Comparison of ENCODE assay signal across 23 cellular contexts in the genomic region with DNA sequence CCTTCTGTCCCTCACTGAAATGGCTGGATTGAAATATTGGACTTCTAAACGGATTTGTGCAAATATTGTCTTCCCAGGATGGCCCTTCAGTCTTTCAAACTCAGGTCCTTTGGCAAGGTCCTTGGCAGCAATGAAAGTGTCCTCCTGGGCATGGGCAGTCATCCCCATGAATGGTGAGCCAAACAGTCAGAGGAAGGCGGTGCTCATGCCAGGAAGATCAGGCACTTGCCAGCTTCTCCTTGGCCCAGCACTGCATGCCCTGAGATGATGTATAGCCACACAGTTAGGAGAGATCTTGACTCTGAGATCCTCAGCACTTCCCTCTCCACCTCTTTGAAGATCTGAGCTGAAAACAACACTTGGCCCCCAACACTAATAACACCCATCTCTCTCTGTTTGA.
DNase-seq lines count a peak whose midpoint lies in the region; ATAC-seq and TF ChIP-seq lines count a peak whose summit lies in the region.
"Had no signal": no experiment of that assay in that cellular context is flagged by ENCODE, and none has a peak within 500 bp of the region (broad histone marks: within the 10 kb centered on the region; RNA-seq: fewer than 3 reads in every experiment).

No MANE protein-coding gene starts in this region.

- in situ Hi-C loops in mammary epithelial cell (cut with MboI; ENCODE audit: low sequenced_read_pairs in 2 of 2): no loop called here

- H2AFZ ChIP-seq in mammary epithelial cell (ENCODE audit: low read depth, low read length): peak overlapping the region; percentile 12

- no peak overlapping the region for H3K4me3 ChIP-seq in mammary epithelial cell (replicated peaks in 1 of 3; ENCODE audit: insufficient read depth in 1 of 3, low read depth in 2 of 3, low read length in 3 of 3)
- H3K4me3 ChIP-seq: BLaER1 treated with 17β-estradiol and CSF1 and Interleukin-3, amounts not matched to agents 10 nM and 100 nM; gastrocnemius medialis; pancreas; spleen had no signal

- WGBS in mammary epithelial cell (ENCODE audit: low coverage, missing lambda C conversion rate): 48% methylated on average over 2 of the region's 2 CpGs

- TF ChIP-seq CTCF in mammary epithelial cell (conservative IDR thresholded peaks at IDR 0.05 in 1 of 2, IDR thresholded peaks at IDR 0.05 in 1 of 2; ENCODE audit: extremely low read depth in 1 of 2, insufficient read depth in 1 of 2, low read depth in 1 of 2, low read length in 2 of 2) (no peak), foreskin keratinocyte (conservative IDR thresholded peaks at IDR 0.05) (no peak)

- no peak overlapping the region for H3K27ac Mint-ChIP-seq in natural killer cell treated with Interleukin-12 subunit alpha and Interleukin-12 subunit beta and Interleukin-15 and Interleukin-18, amount 100 ng/mL, for 72 hours
- H3K27ac Mint-ChIP-seq: activated CD4-positive, alpha-beta T cell treated with anti-CD3 and anti-CD28 coated beads, Interleukin-2, amount 10 ng/mL, durations not matched to agents 7 days and 5 days; activated naive CD8-positive, alpha-beta T cell treated with anti-CD3 and anti-CD28 coated beads, Interleukin-2, amount 10 ng/mL, durations not matched to agents 7 days and 5 days; activated T-helper 2 cell treated with anti-CD3 and anti-CD28 coated beads, Interferon-gamma antibody, Interleukin-2, Interleukin-4, amounts not matched to agents 10 μg/mL and 5 μg/mL and 100 μg/mL, durations not matched to agents 14 hours and 24 hours and 36 hours; nephron progenitor cell; stimulated activated effector memory CD8-positive, alpha-beta T cell treated with anti-CD3 and anti-CD28 coated beads, Interleukin-12 subunit alpha, Interleukin-12 subunit beta, amount 100 ng/mL, for 72 hours had no signal

- H3K4me1 ChIP-seq in mammary epithelial cell (ENCODE audit: insufficient read depth, low read length) (peaks cover 58% of the 10 kb centered on the region), foreskin keratinocyte (peaks cover 39% of the 10 kb centered on the region)
- H3K4me1 ChIP-seq: pancreas had no signal

- TSS peak; percentile 94 for BruUV-seq in mammary epithelial cell (replicated peaks; lab: Mats Ljungman, UMichigan)

- no peak for ATAC-seq in foreskin keratinocyte
- ATAC-seq in GM18505 (IDR thresholded peaks at IDR 0.05; ENCODE audit: unreplicated experiment): no peak
- ATAC-seq in HG03025 (IDR thresholded peaks at IDR 0.05; ENCODE audit: low FRiP score, unreplicated experiment): no peak
- ATAC-seq in natural killer cell treated with Interleukin-12 subunit alpha and Interleukin-12 subunit beta and Interleukin-15 and Interleukin-18, amount 100 ng/mL, for 72 hours: no peak
- ATAC-seq: stimulated activated effector memory CD8-positive, alpha-beta T cell treated with anti-CD3 and anti-CD28 coated beads, Interleukin-12 subunit alpha, Interleukin-12 subunit beta, amount 100 ng/mL, for 72 hours had no signal

- no peak overlapping the region for H3K9ac ChIP-seq in mammary epithelial cell (ENCODE audit: insufficient read depth, low read length)
- H3K9ac ChIP-seq: BLaER1 treated with 17β-estradiol and CSF1 and Interleukin-3, amounts not matched to agents 10 nM and 100 nM had no signal

- H3K27me3 Mint-ChIP-seq in natural killer cell treated with Interleukin-12 subunit alpha and Interleukin-12 subunit beta and Interleukin-15 and Interleukin-18, amount 100 ng/mL, for 72 hours: peaks cover 3 to 8% of the 10 kb centered on the region in 2 donors
- H3K27me3 Mint-ChIP-seq: activated CD4-positive, alpha-beta T cell treated with anti-CD3 and anti-CD28 coated beads, Interleukin-2, amount 10 ng/mL, durations not matched to agents 7 days and 5 days; activated naive CD8-positive, alpha-beta T cell treated with anti-CD3 and anti-CD28 coated beads, Interleukin-2, amount 10 ng/mL, durations not matched to agents 7 days and 5 days had no signal

- H3K36me3 Mint-ChIP-seq in natural killer cell treated with Interleukin-12 subunit alpha and Interleukin-12 subunit beta and Interleukin-15 and Interleukin-18, amount 100 ng/mL, for 72 hours: no peaks in the 10 kb centered on the region
- H3K36me3 Mint-ChIP-seq: activated naive CD8-positive, alpha-beta T cell treated with anti-CD3 and anti-CD28 coated beads, Interleukin-2, amount 10 ng/mL, durations not matched to agents 7 days and 5 days; stimulated activated effector memory CD8-positive, alpha-beta T cell treated with anti-CD3 and anti-CD28 coated beads, Interleukin-12 subunit alpha, Interleukin-12 subunit beta, amount 100 ng/mL, for 72 hours had no signal

- no peaks in the 10 kb centered on the region for H3K36me3 ChIP-seq in mammary epithelial cell (ENCODE audit: insufficient read depth, low read length)
- H3K36me3 ChIP-seq: BLaER1 treated with 17β-estradiol and CSF1 and Interleukin-3, amounts not matched to agents 10 nM and 100 nM; gastrocnemius medialis; pancreas; spleen had no signal

- no peaks in the 10 kb centered on the region for H3K4me1 Mint-ChIP-seq in natural killer cell treated with Interleukin-12 subunit alpha and Interleukin-12 subunit beta and Interleukin-15 and Interleukin-18, amount 100 ng/mL, for 72 hours (ENCODE audit: low read depth in 2 of 2)
- H3K4me1 Mint-ChIP-seq: activated CD4-positive, alpha-beta T cell treated with anti-CD3 and anti-CD28 coated beads, Interleukin-2, amount 10 ng/mL, durations not matched to agents 7 days and 5 days; activated naive CD8-positive, alpha-beta T cell treated with anti-CD3 and anti-CD28 coated beads, Interleukin-2, amount 10 ng/mL, durations not matched to agents 7 days and 5 days; stimulated activated effector memory CD8-positive, alpha-beta T cell treated with anti-CD3 and anti-CD28 coated beads, Interleukin-12 subunit alpha, Interleukin-12 subunit beta, amount 100 ng/mL, for 72 hours had no signal

- H4K20me1 ChIP-seq in mammary epithelial cell (ENCODE audit: insufficient read depth, low read length): no peaks in the 10 kb centered on the region
- H4K20me1 ChIP-seq: BLaER1 treated with 17β-estradiol and CSF1 and Interleukin-3, amounts not matched to agents 10 nM and 100 nM had no signal

- no peaks in the 10 kb centered on the region for H3K9me3 ChIP-seq in mammary epithelial cell (replicated peaks; ENCODE audit: insufficient read depth, low read length)
- H3K9me3 ChIP-seq: BLaER1 treated with 17β-estradiol and CSF1 and Interleukin-3, amounts not matched to agents 10 nM and 100 nM; gastrocnemius medialis; pancreas; spleen had no signal

- dilution Hi-C loops in mammary epithelial cell (cut with HindIII; ENCODE audit: low sequenced_read_pairs): no loop called here

- no peaks in the 10 kb centered on the region for H3K27me3 ChIP-seq in mammary epithelial cell (ENCODE audit: insufficient read depth, low read length)
- no peaks in the 10 kb centered on the region for H3K27me3 ChIP-seq in foreskin keratinocyte
- H3K27me3 ChIP-seq: BLaER1 treated with 17β-estradiol and CSF1 and Interleukin-3, amounts not matched to agents 10 nM and 100 nM; gastrocnemius medialis; pancreas; spleen had no signal

- H3K4me2 ChIP-seq in mammary epithelial cell (ENCODE audit: insufficient read depth, low read depth, low read length): no peak overlapping the region

- H3K9me3 Mint-ChIP-seq in natural killer cell treated with Interleukin-12 subunit alpha and Interleukin-12 subunit beta and Interleukin-15 and Interleukin-18, amount 100 ng/mL, for 72 hours: peaks cover 3% of the 10 kb centered on the region
- H3K9me3 Mint-ChIP-seq: nephron progenitor cell had no signal

- H3K27ac ChIP-seq in mammary epithelial cell (ENCODE audit: insufficient read depth, low read depth, low read length) (peak overlapping the region; percentile 21), foreskin keratinocyte (peak overlapping the region; percentile 61)
- H3K27ac ChIP-seq: gastrocnemius medialis, pancreas, VCaP had no signal

- DNase-seq in ELR (ENCODE audit: low read depth) (peak; percentile 13), NCI-H2196 treated with DMSO at 0.1 percent for 48 hours (lab: John Stamatoyannopoulos, UW; ENCODE audit: unreplicated experiment) (peak; percentile 48), mammary epithelial cell (no peak), foreskin keratinocyte (no peak), NCI-H82 treated with DMSO at 0.1 percent for 48 hours (lab: John Stamatoyannopoulos, UW; ENCODE audit: unreplicated experiment) (no peak)
- DNase-seq in natural killer cell treated with Interleukin-12 subunit alpha and Interleukin-12 subunit beta and Interleukin-15 and Interleukin-18, amount 100 ng/mL, for 72 hours (ENCODE audit: low spot score): no peak
- DNase-seq: activated CD4-positive, alpha-beta T cell treated with anti-CD3 and anti-CD28 coated beads, Interleukin-2, amount 10 ng/mL, durations not matched to agents 7 days and 5 days; activated naive CD8-positive, alpha-beta T cell treated with anti-CD3 and anti-CD28 coated beads, Interleukin-2, amount 10 ng/mL, durations not matched to agents 7 days and 5 days; COR-L47; effector CD4-positive, alpha-beta T cell; gastrocnemius medialis; hippocampal formation; NCI-H2107; nephron progenitor cell; spleen; stimulated activated CD4-positive, alpha-beta T cell treated with anti-CD3 and anti-CD28 coated beads, Interleukin-2, amount 100 ng/mL, for 48 hours had no signal

- H3K79me2 ChIP-seq in mammary epithelial cell (ENCODE audit: insufficient read depth, low read length): no peaks in the 10 kb centered on the region

- no peak for TF ChIP-seq POLR2A in GM18505 (IDR thresholded peaks at IDR 0.05; ENCODE audit: borderline replicate concordance, extremely low read depth, insufficient read depth, insufficient read length)

- intact Hi-C loops in mammary epithelial cell (cut with micrococcal nuclease): loop anchor here (5.0 kb wide), 1 partner anchor 224 kb away; a partner anchor contains a TSS

- H3K4me3 Mint-ChIP-seq in natural killer cell treated with Interleukin-12 subunit alpha and Interleukin-12 subunit beta and Interleukin-15 and Interleukin-18, amount 100 ng/mL, for 72 hours: no peak overlapping the region
- H3K4me3 Mint-ChIP-seq: activated CD4-positive, alpha-beta T cell treated with anti-CD3 and anti-CD28 coated beads, Interleukin-2, amount 10 ng/mL, durations not matched to agents 7 days and 5 days; activated naive CD8-positive, alpha-beta T cell treated with anti-CD3 and anti-CD28 coated beads, Interleukin-2, amount 10 ng/mL, durations not matched to agents 7 days and 5 days; nephron progenitor cell; stimulated activated effector memory CD8-positive, alpha-beta T cell treated with anti-CD3 and anti-CD28 coated beads, Interleukin-12 subunit alpha, Interleukin-12 subunit beta, amount 100 ng/mL, for 72 hours had no signal

- CTCF ChIA-PET in mammary epithelial cell (lab: Charles Lee; ENCODE audit: low non-redundant PET): interaction anchor here (0.6 kb wide), 1 partner anchor 29 kb away, joined by 8 read pairs; no protein-coding TSS in a partner anchor

Comparison
In these comparisons a context has a peak if more than half of its experiments do, and no peak if none do; other contexts are left out.
1. DNase-seq: peak in ELR (single experiment) and NCI-H2196 treated with DMSO at 0.1 percent for 48 hours (single experiment); none in mammary epithelial cell (single experiment), foreskin keratinocyte (0 of 2), NCI-H82 treated with DMSO at 0.1 percent for 48 hours (single experiment) and natural killer cell treated with Interleukin-12 subunit alpha and Interleukin-12 subunit beta and Interleukin-15 and Interleukin-18, amount 100 ng/mL, for 72 hours (single experiment).